9 cellular contexts compared by ENCODE assay signal in genomic region chr14:64541971-64542838, GRCh38. TPM values are rescaled to one million over a fixed set of nuclear protein-coding genes. Genes with fewer than 3 reads are reported as not detected.
DNase-seq lines count a peak whose midpoint lies in the region; ATAC-seq, FAIRE-seq and TF ChIP-seq lines count a peak whose summit lies in the region.
"Had no signal": no experiment of that assay in that cellular context is flagged by ENCODE, and none has a peak within 500 bp of the region (broad histone marks: within the 10 kb centered on the region; RNA-seq: fewer than 3 reads in every experiment).

No MANE protein-coding gene starts in this region.

- DNase-seq in A549 (ENCODE audit: low read depth in 1 of 2, low spot score in 1 of 2) (no peak), naive B cell (no peak), GM10248 (ENCODE audit: extremely low spot score) (no peak), GM19238 (ENCODE audit: insufficient read length, low spot score) (no peak), cortex of kidney (lab: John Stamatoyannopoulos, UW) (no peak)

- no peak for FAIRE-seq in A549 (lab: Jason Lieb, UNC)
- FAIRE-seq: colon had no signal

- H3K4me1 Mint-ChIP-seq in IgD-negative memory B cell (peaks cover 12 to 17% (median 17%) of the 10 kb centered on the region in 3 donors), naive B cell (peaks cover 22 to 40% (median 40%) of the 10 kb centered on the region in 3 donors)

- ATAC-seq in A549 (no peak), naive B cell (ENCODE audit: low read depth in 2 of 2) (no peak), HG03196 (IDR thresholded peaks at IDR 0.05; ENCODE audit: unreplicated experiment) (no peak)

- peaks cover 0 to 2% (median 0%) of the 10 kb centered on the region in 3 donors for H3K9me3 Mint-ChIP-seq in IgD-negative memory B cell
- peaks cover 6 to 17% (median 8%) of the 10 kb centered on the region in 7 donors for H3K9me3 Mint-ChIP-seq in naive B cell

- H3K9me3 ChIP-seq in A549 (peaks cover 11% of the 10 kb centered on the region; the same call in 2 of the 3 replicates), ectodermal cell (ENCODE audit: control insufficient read depth, low read length) (no peaks in the 10 kb centered on the region)

- peak overlapping the region; percentile 83 for H3K4me2 ChIP-seq in A549

- H3K27me3 ChIP-seq in ectodermal cell (ENCODE audit: control insufficient read depth, insufficient read depth, low read length, poor library complexity, severe bottlenecking), result peaks cover 44% of the 10 kb centered on the region

- POLR2A ChIA-PET in A549 (lab: Yijun Ruan, JAX) (interaction anchor here (1.1 to 2.9 kb wide), 3 partner anchors 27 to 126 kb away, joined by 3 to 67 read pairs (median 3); no protein-coding TSS in a partner anchor), GM10248 (lab: Yijun Ruan, JAX) (no interaction called here)

- H3K4me3 ChIP-seq in A549 (peak overlapping the region; percentile 45), ectodermal cell (ENCODE audit: insufficient read depth, low read depth, low read length) (peak overlapping the region; percentile 11)

- no peak for TF ChIP-seq POLR2A in A549 (IDR thresholded peaks at IDR 0.05; ENCODE audit: low read length)

- H3K36me3 Mint-ChIP-seq in IgD-negative memory B cell, result no peaks in the 10 kb centered on the region
- H3K36me3 Mint-ChIP-seq in naive B cell, result peaks cover 0 to 11% of the 10 kb centered on the region in 2 donors

- WGBS in A549 (ENCODE audit: missing lambda C conversion rate), result 93% methylated on average over 61 of the region's 61 CpGs
- 21 to 25% methylated on average over 61 of the region's 61 CpGs for WGBS in ectodermal cell, 2 experiments

- no peak for TF ChIP-seq RAD21 in A549 (conservative IDR thresholded peaks at IDR 0.05 in 1 of 2, IDR thresholded peaks at IDR 0.05 in 1 of 2)

- no peak for TF ChIP-seq EP300 in A549 (IDR thresholded peaks at IDR 0.05)

- H3K4me3 Mint-ChIP-seq in IgD-negative memory B cell, result peak overlapping the region; percentile 39 to 94 (median 91)
- H3K4me3 Mint-ChIP-seq in naive B cell, result peak overlapping the region; percentile 86 to 99 (median 96)

- H3K27ac ChIP-seq in A549 (0 out of 6 replicates have a peak overlapping the region, but pooled peaks of 1 of the 2 experiments have one; percentile 18), ectodermal cell (ENCODE audit: insufficient read depth, low read depth, low read length, poor library complexity, severe bottlenecking) (no peak overlapping the region)

- TF ChIP-seq CTCF in A549 (IDR thresholded peaks at IDR 0.05) (no peak), GM10248 (IDR thresholded peaks at IDR 0.05; ENCODE audit: control extremely low read depth, extremely low read depth, low read depth, missing control alignments) (no peak)

- CTCF ChIA-PET in A549 (lab: Yijun Ruan, JAX) (interaction anchor here (0.9 to 12.4 kb wide), 7 partner anchors 14 to 219 kb away, joined by 3 to 182 read pairs (median 9); no protein-coding TSS in a partner anchor), GM10248 (lab: Yijun Ruan, JAX) (interaction anchor here (1.1 to 2.5 kb wide), 6 partner anchors 8 to 98 kb away, joined by 3 to 9 read pairs (median 4); no protein-coding TSS in a partner anchor)

- peak overlapping the region; percentile 24 to 64 (median 39) for H3K27ac Mint-ChIP-seq in IgD-negative memory B cell
- peak overlapping the region in 5 of 6 donors; percentile 36 to 82 (median 69) for H3K27ac Mint-ChIP-seq in naive B cell

- H3K27me3 Mint-ChIP-seq in IgD-negative memory B cell (peaks cover 11% of the 10 kb centered on the region), naive B cell (peaks cover 0 to 28% (median 10%) of the 10 kb centered on the region in 3 donors)

- H3K4me1 ChIP-seq in A549 (peaks cover 22% of the 10 kb centered on the region; the same call in 2 of the 3 replicates), ectodermal cell (ENCODE audit: control insufficient read depth, insufficient read depth, low read length) (no peaks in the 10 kb centered on the region)

- no peaks in the 10 kb centered on the region for H3K36me3 ChIP-seq in ectodermal cell (ENCODE audit: control insufficient read depth, insufficient read depth, low read length)

TF ChIP-seq in A549, 52 proteins besides CTCF, POLR2A, EP300 and RAD21:
- TF ChIP-seq MAX (IDR thresholded peaks at IDR 0.05), result no peak
- TF ChIP-seq MAFK (IDR thresholded peaks at IDR 0.05; ENCODE audit: partially characterized antibody), result no peak
- no peak for TF ChIP-seq POLR2AphosphoS2 (conservative IDR thresholded peaks at IDR 0.05; ENCODE audit: low read length)
- TF ChIP-seq EHF (CRISPR knock-in tag; IDR thresholded peaks at IDR 0.05), result no peak
- TF ChIP-seq NR3C1 (IDR thresholded peaks at IDR 0.05), result no peak
- TF ChIP-seq CBX2 (IDR thresholded peaks at IDR 0.05; ENCODE audit: borderline replicate concordance, low read depth), result no peak
- TF ChIP-seq ATOH8 (CRISPR knock-in tag; IDR thresholded peaks at IDR 0.05; ENCODE audit: low read depth), result no peak
- TF ChIP-seq E2F6 (IDR thresholded peaks at IDR 0.05; ENCODE audit: borderline replicate concordance, low read depth), result no peak

RNA-seq across cellular contexts. Expression of gene HSPA2, which starts 1.7 kb away (rescaled TPM):
- 50.0 and 59.9 TPM in 2 replicates for polyA plus RNA-seq in A549 (2011; rRNA removed)
- 82.2 and 102 TPM in 2 replicates for polyA plus RNA-seq in A549 (2012; cell fraction: cytosol; rRNA removed)
- polyA plus RNA-seq in A549 (2012; cell fraction: nucleus; rRNA removed), result 122 and 164 TPM in 2 replicates
- 144 to 171 TPM (median 156 TPM) in 3 replicates for polyA plus RNA-seq in A549 (2017; fragmentation: RNase III; extraction: RNeasy Plus Mini Kit Qiagen cat#74134 plus additional on column Dnase treatment)
- 65.0 and 77.8 TPM in 2 replicates for polyA minus RNA-seq in A549 (2011; rRNA and poly(A)+ RNA removed)
- 0.26 TPM for polyA plus RNA-seq in IgD-negative memory B cell
- 9.3 TPM for polyA plus RNA-seq in ectodermal cell (2013, experiment 1 of 4)
- 7.5 TPM for polyA plus RNA-seq in ectodermal cell (2013, experiment 2 of 4)
- 7.3 TPM for polyA plus RNA-seq in ectodermal cell (2013, experiment 3 of 4)
- 8.7 TPM for polyA plus RNA-seq in ectodermal cell (2013, experiment 4 of 4)
- 1 to 10 TPM in 1 of 6 donors, under 1 TPM in 4, not detected in 1; 0.30 to 1.3 (median 0.36) TPM for polyA plus RNA-seq in naive B cell (ENCODE audit: low read depth in 6 of 6)

RNA-seq across cellular contexts. Expression of gene PPP1R36, which starts 7.6 kb away (rescaled TPM):
- polyA plus RNA-seq in A549 (2011; rRNA removed) (0.26 and 0.47 TPM in 2 replicates), A549 (2017; fragmentation: RNase III; extraction: RNeasy Plus Mini Kit Qiagen cat#74134 plus additional on column Dnase treatment) (0.08 to 0.48 TPM (median 0.21 TPM) in 3 replicates), IgD-negative memory B cell (not detected), naive B cell (ENCODE audit: low read depth in 6 of 6) (under 1 TPM in 3 of 6 donors, not detected in 3; 0.22 to 0.40 (median 0.38) TPM)
- 0.05 TPM in 1 of 2 replicates, not detected in the other for polyA plus RNA-seq in A549 (2012; cell fraction: cytosol; rRNA removed)
- 0.06 TPM in 1 of 2 replicates, not detected in the other for polyA plus RNA-seq in A549 (2012; cell fraction: nucleus; rRNA removed)
- polyA minus RNA-seq in A549 (2011; rRNA and poly(A)+ RNA removed), result 1.2 TPM in 1 of 2 replicates, not detected in the other
- not detected for polyA plus RNA-seq in ectodermal cell (2013, experiment 1 of 4)
- not detected for polyA plus RNA-seq in ectodermal cell (2013, experiment 2 of 4)
- polyA plus RNA-seq in ectodermal cell (2013, experiment 3 of 4), result not detected
- polyA plus RNA-seq in ectodermal cell (2013, experiment 4 of 4), result 0.16 TPM

RNA-seq across cellular contexts. Expression of gene ZBTB1, which starts 37.6 kb away (rescaled TPM):
- 37.1 and 49.2 TPM in 2 replicates for polyA plus RNA-seq in A549 (2011; rRNA removed)
- 7.1 and 7.4 TPM in 2 replicates for polyA plus RNA-seq in A549 (2012; cell fraction: cytosol; rRNA removed)
- polyA plus RNA-seq in A549 (2012; cell fraction: nucleus; rRNA removed), result 7.8 and 11.0 TPM in 2 replicates
- polyA plus RNA-seq in A549 (2017; fragmentation: RNase III; extraction: RNeasy Plus Mini Kit Qiagen cat#74134 plus additional on column Dnase treatment), result 31.3 to 38.4 TPM (median 33.8 TPM) in 3 replicates
- 23.6 and 25.0 TPM in 2 replicates for polyA minus RNA-seq in A549 (2011; rRNA and poly(A)+ RNA removed)
- 57.3 TPM for polyA plus RNA-seq in IgD-negative memory B cell
- polyA plus RNA-seq in ectodermal cell (2013, experiment 1 of 4), result 28.7 TPM
- 35.4 TPM for polyA plus RNA-seq in ectodermal cell (2013, experiment 2 of 4)
- polyA plus RNA-seq in ectodermal cell (2013, experiment 3 of 4), result 28.6 TPM
- 31.5 TPM for polyA plus RNA-seq in ectodermal cell (2013, experiment 4 of 4)
- polyA plus RNA-seq in naive B cell (ENCODE audit: low read depth in 6 of 6), result 100 to 1,000 TPM in 1 of 6 donors, 10 to 100 TPM in 5; 54.4 to 103 (median 76.5) TPM

RNA-seq across cellular contexts. Expression of gene ZBTB25, which starts 38.6 kb away (rescaled TPM):
- polyA plus RNA-seq in A549 (2011; rRNA removed) (15.0 and 16.1 TPM in 2 replicates), A549 (2017; fragmentation: RNase III; extraction: RNeasy Plus Mini Kit Qiagen cat#74134 plus additional on column Dnase treatment) (4.6 to 5.4 TPM (median 5.3 TPM) in 3 replicates), IgD-negative memory B cell (19.4 TPM), naive B cell (ENCODE audit: low read depth in 6 of 6) (10 to 100 TPM; 16.7 to 26.4 (median 22.3) TPM)
- polyA plus RNA-seq in A549 (2012; cell fraction: cytosol; rRNA removed), result 5.1 and 5.5 TPM in 2 replicates
- 4.8 and 5.5 TPM in 2 replicates for polyA plus RNA-seq in A549 (2012; cell fraction: nucleus; rRNA removed)
- 21.9 and 29.5 TPM in 2 replicates for polyA minus RNA-seq in A549 (2011; rRNA and poly(A)+ RNA removed)
- polyA plus RNA-seq in ectodermal cell (2013, experiment 1 of 4), result 8.4 TPM
- polyA plus RNA-seq in ectodermal cell (2013, experiment 2 of 4), result 8.2 TPM
- polyA plus RNA-seq in ectodermal cell (2013, experiment 3 of 4), result 7.7 TPM
- polyA plus RNA-seq in ectodermal cell (2013, experiment 4 of 4), result 7.6 TPM

Comparison
In these comparisons a context has a peak if more than half of its experiments do, and no peak if none do; other contexts are left out.
1. RNA of gene HSPA2, which starts 1.7 kb away (polyA plus RNA-seq): 50.0 to 171 TPM in A549; 0.30 to 1.3 TPM in naive B cell and 0.26 TPM in IgD-negative memory B cell (single experiment); every median in the first group is over 10 times any median in the second.